ENCODE assay signal across 1 cellular context in genomic region chr15:72796210-72796514, GRCh38.
TF ChIP-seq lines count a peak whose summit lies in the region.

No MANE protein-coding gene starts in this region.

TF ChIP-seq in GM12878, 131 proteins besides CTCF, POLR2A, EP300 and RAD21 (continued from another document):
- no peak for TF ChIP-seq REST (IDR thresholded peaks at IDR 0.05; ENCODE audit: low read depth, low read length)
- no peak for TF ChIP-seq MYB (IDR thresholded peaks at IDR 0.05; ENCODE audit: borderline replicate concordance, low read depth, low read length)
- TF ChIP-seq ZNF24 (IDR thresholded peaks at IDR 0.05): no peak
- TF ChIP-seq STAT1 (conservative IDR thresholded peaks at IDR 0.05): no peak
- no peak for TF ChIP-seq BCL3 (IDR thresholded peaks at IDR 0.05; ENCODE audit: borderline replicate concordance, insufficient read depth, low read depth, low read length, poor library complexity, severe bottlenecking)
- TF ChIP-seq HDAC2 (IDR thresholded peaks at IDR 0.05): no peak
- TF ChIP-seq IRF3 (IDR thresholded peaks at IDR 0.05): no peak
- no peak for TF ChIP-seq MAX (IDR thresholded peaks at IDR 0.05; ENCODE audit: low read depth, low read length)
- no peak for TF ChIP-seq PRDM15 (CRISPR knock-in tag; IDR thresholded peaks at IDR 0.05)
- TF ChIP-seq GATAD2B (conservative IDR thresholded peaks at IDR 0.05; ENCODE audit: low read depth): no peak
- TF ChIP-seq CHD1 (IDR thresholded peaks at IDR 0.05; ENCODE audit: low read depth, low read length): no peak
